Comparison of ENCODE assay signal across 20 cellular contexts in the genomic region with DNA sequence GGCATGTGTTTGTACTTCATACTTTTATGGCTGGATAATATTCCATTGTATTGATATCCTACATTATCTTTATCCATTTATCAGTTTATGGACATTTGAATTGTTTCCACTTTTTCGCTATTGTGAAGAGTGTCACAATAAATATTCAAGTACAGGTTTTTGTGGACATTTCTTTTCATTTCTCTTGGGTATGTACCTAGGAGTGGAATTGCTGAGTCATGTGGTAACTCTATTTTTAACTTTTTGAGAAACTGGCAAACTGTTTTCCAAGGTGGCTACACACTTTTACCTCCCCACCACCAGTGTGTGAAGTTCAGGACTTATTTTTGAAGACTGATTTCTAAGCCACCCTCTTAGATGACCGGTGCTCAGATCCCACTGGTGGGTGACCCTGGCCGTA. TPM values are rescaled to one million over a fixed set of nuclear protein-coding genes. Genes with fewer than 3 reads are reported as not detected.
DNase-seq lines count a peak whose midpoint lies in the region; ATAC-seq and TF ChIP-seq lines count a peak whose summit lies in the region.
"Had no signal": no experiment of that assay in that cellular context is flagged by ENCODE, and none has a peak within 500 bp of the region (broad histone marks: within the 10 kb centered on the region; RNA-seq: fewer than 3 reads in every experiment).

No MANE protein-coding gene starts in this region.

- 87 to 90% (median 87%) methylated on average over 3 of the region's 3 CpGs for WGBS in psoas muscle, 3 donors
- WGBS in body of pancreas, 2 donors: 65 to 80% methylated on average over 3 of the region's 3 CpGs

- ATAC-seq in foreskin keratinocyte: no peak
- ATAC-seq in psoas muscle: no peak
- no peak for ATAC-seq in body of pancreas
- ATAC-seq: GM12878 had no signal

- TF ChIP-seq POLR2A in breast epithelium (IDR thresholded peaks at IDR 0.05) (no peak), body of pancreas (IDR thresholded peaks at IDR 0.05) (no peak)

- no peaks in the 10 kb centered on the region for H3K36me3 Mint-ChIP-seq in MCF 10A (ENCODE audit: insufficient read depth, unreplicated experiment)
- H3K36me3 Mint-ChIP-seq: CD14-positive monocyte; CD4-positive, alpha-beta memory T cell had no signal

- POLR2A ChIA-PET in MCF 10A (lab: Yijun Ruan, JAX): no interaction called here

- H3K27me3 ChIP-seq in breast epithelium (no peaks in the 10 kb centered on the region), foreskin keratinocyte (no peaks in the 10 kb centered on the region), psoas muscle (ENCODE audit: insufficient read depth in 3 of 3, low read length in 2 of 3) (peaks cover 0 to 2% (median 0%) of the 10 kb centered on the region in 3 donors), body of pancreas (no peaks in the 10 kb centered on the region)
- H3K27me3 ChIP-seq: BLaER1 had no signal

- H3K9me3 ChIP-seq in breast epithelium (no peaks in the 10 kb centered on the region), psoas muscle (no peaks in the 10 kb centered on the region), body of pancreas (no peaks in the 10 kb centered on the region)
- H3K9me3 ChIP-seq: BLaER1 had no signal

- CTCF ChIA-PET in MCF 10A (lab: Yijun Ruan, JAX): no interaction called here

- intact Hi-C loops in breast epithelium (cut with DNase I; ENCODE audit: low total_unique reads): no loop called here
- intact Hi-C loops in MCF 10A (cut with micrococcal nuclease): no loop called here
- intact Hi-C loops in psoas muscle (cut with DNase I): no loop called here
- intact Hi-C loops in body of pancreas (cut with DNase I): no loop called here

- H3K36me3 ChIP-seq in breast epithelium: no peaks in the 10 kb centered on the region
- H3K36me3 ChIP-seq in psoas muscle (ENCODE audit: insufficient read depth in 1 of 2, low read depth in 1 of 2): no peaks in the 10 kb centered on the region
- H3K36me3 ChIP-seq in body of pancreas (replicated peaks in 1 of 2; ENCODE audit: insufficient read depth in 1 of 2, low read depth in 2 of 2): no peaks in the 10 kb centered on the region
- H3K36me3 ChIP-seq: BLaER1 had no signal

- H3K27me3 Mint-ChIP-seq in MCF 10A (ENCODE audit: insufficient read depth, unreplicated experiment): no peaks in the 10 kb centered on the region

- BruUV-seq in MCF 10A (replicated peaks; lab: Mats Ljungman, UMichigan): no TSS peak

- H3K4me1 Mint-ChIP-seq in MCF 10A (ENCODE audit: insufficient read depth, unreplicated experiment): peaks cover 5% of the 10 kb centered on the region
- H3K4me1 Mint-ChIP-seq: CD14-positive monocyte; CD4-positive, alpha-beta memory T cell; H9 had no signal

- DNase-seq in breast epithelium (ENCODE audit: low spot score in 2 of 2) (no peak), MCF 10A (ENCODE audit: unreplicated experiment) (no peak), foreskin keratinocyte (peak in 1 of 2 donors; percentile 13), psoas muscle (no peak), body of pancreas (no peak), inferior parietal cortex (ENCODE audit: extremely low spot score) (no peak)
- DNase-seq: Calu3; CD4-positive, alpha-beta memory T cell; DMS53; DND-41; EL; H9 had no signal

- H3K9me3 Mint-ChIP-seq in MCF 10A (ENCODE audit: unreplicated experiment): no peaks in the 10 kb centered on the region
- H3K9me3 Mint-ChIP-seq: H9 had no signal

- no peak overlapping the region for H3K27ac Mint-ChIP-seq in MCF 10A (ENCODE audit: low read depth, unreplicated experiment)
- H3K27ac Mint-ChIP-seq: CD14-positive monocyte; CD4-positive, alpha-beta memory T cell; H9 had no signal

- H3K27ac ChIP-seq in breast epithelium: peak overlapping the region; percentile 59 to 72
- H3K27ac ChIP-seq in VCaP: peak overlapping the region; percentile 74
- H3K27ac ChIP-seq in foreskin keratinocyte: peak overlapping the region; percentile 45
- H3K27ac ChIP-seq in psoas muscle: no peak overlapping the region
- no peak overlapping the region for H3K27ac ChIP-seq in body of pancreas
- H3K27ac ChIP-seq: 22Rv1, BLaER1 had no signal

- no peak overlapping the region for H3K4me3 ChIP-seq in breast epithelium
- no peak overlapping the region for H3K4me3 ChIP-seq in psoas muscle
- H3K4me3 ChIP-seq in body of pancreas: no peak overlapping the region
- H3K4me3 ChIP-seq: BLaER1, GM12878 had no signal

- TF ChIP-seq CTCF in breast epithelium (IDR thresholded peaks at IDR 0.05) (no peak), MCF 10A (IDR thresholded peaks at IDR 0.05; ENCODE audit: unreplicated experiment) (no peak), VCaP (conservative IDR thresholded peaks at IDR 0.05) (no peak), foreskin keratinocyte (conservative IDR thresholded peaks at IDR 0.05) (no peak), psoas muscle (IDR thresholded peaks at IDR 0.05) (no peak), body of pancreas (IDR thresholded peaks at IDR 0.05) (no peak)

- H3K4me3 Mint-ChIP-seq in MCF 10A (ENCODE audit: unreplicated experiment): no peak overlapping the region
- H3K4me3 Mint-ChIP-seq: CD14-positive monocyte; CD4-positive, alpha-beta memory T cell; H9 had no signal

- H3K4me1 ChIP-seq in breast epithelium (no peaks in the 10 kb centered on the region), foreskin keratinocyte (peaks cover 20% of the 10 kb centered on the region), psoas muscle (no peaks in the 10 kb centered on the region), body of pancreas (no peaks in the 10 kb centered on the region)
- H3K4me1 ChIP-seq: BLaER1 had no signal

RNA-seq across cellular contexts. Expression of a gene that starts 39.0 kb away (rescaled TPM):
- total RNA-seq in breast epithelium (under 1 TPM in 2 of 3 donors, not detected in 1; 0.33 to 0.44 TPM), MCF 10A (2022) (0.29 and 0.33 TPM in 2 replicates), foreskin keratinocyte (7.6 and 8.5 TPM in 2 replicates), psoas muscle (not detected), body of pancreas (under 1 TPM in 1 of 2 donors, not detected in 1; 0.26 TPM)
- polyA plus RNA-seq in foreskin keratinocyte (1.5 and 1.7 TPM in 2 replicates), psoas muscle (under 1 TPM in 2 of 3 donors, not detected in 1; 0.03 to 0.04 TPM)
- total RNA-seq: A673; Calu3; CD4-positive, alpha-beta memory T cell; G401; GM12878 had no signal
- polyA plus RNA-seq: AG04450; CD14-positive monocyte; CD4-positive, alpha-beta memory T cell; GM12878 had no signal

Comparison
In these comparisons a context has a peak if more than half of its experiments do, and no peak if none do; other contexts are left out.
1. H3K27ac ChIP-seq: peak in breast epithelium (2 of 2), VCaP (single experiment) and foreskin keratinocyte (single experiment); none in psoas muscle (single experiment) and body of pancreas (0 of 4).